17 cellular contexts compared by ENCODE assay signal in the genomic region with DNA sequence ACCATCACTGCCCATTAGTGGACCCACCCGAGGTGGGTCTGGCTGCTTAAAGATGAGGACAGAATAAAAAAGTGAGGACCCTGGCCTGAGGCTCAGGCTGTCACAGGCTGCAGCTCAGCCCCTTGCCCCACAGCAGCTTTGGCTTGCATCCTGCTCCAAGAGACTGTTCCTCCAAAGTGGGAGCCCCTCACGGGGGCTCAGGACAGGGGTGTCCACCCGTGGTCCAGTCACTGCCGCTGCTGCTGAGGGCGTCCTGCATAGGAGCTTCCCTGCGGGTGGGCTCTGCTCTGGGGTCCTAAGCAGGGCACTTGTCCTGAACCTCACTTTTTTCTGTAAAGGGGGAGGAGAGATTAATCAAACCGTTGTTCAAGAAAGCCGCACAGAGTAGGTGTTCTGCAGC.
"Had no signal": no experiment of that assay in that cellular context is flagged by ENCODE, and none has a peak within 500 bp of the region (broad histone marks: within the 10 kb centered on the region; RNA-seq: fewer than 3 reads in every experiment).

No MANE protein-coding gene starts in this region.

- H3K27me3 ChIP-seq: esophagus squamous epithelium, hepatocyte, tibial nerve had no signal

- H3K4me3 Mint-ChIP-seq: activated CD4-positive, alpha-beta memory T cell treated with anti-CD3 and anti-CD28 coated beads, Interleukin-2, amount 10 ng/mL, durations not matched to agents 7 days and 5 days; activated CD4-positive, alpha-beta T cell treated with anti-CD3 and anti-CD28 coated beads, Interleukin-2, amount 10 ng/mL, durations not matched to agents 24 days and 14 days; activated naive CD4-positive, alpha-beta T cell treated with anti-CD3 and anti-CD28 coated beads for 36 hours; activated naive CD8-positive, alpha-beta T cell treated with anti-CD3 and anti-CD28 coated beads, Interleukin-2, amount 10 ng/mL, durations not matched to agents 7 days and 5 days had no signal

- H3K27ac Mint-ChIP-seq: activated CD4-positive, alpha-beta memory T cell treated with anti-CD3 and anti-CD28 coated beads, Interleukin-2, amount 10 ng/mL, durations not matched to agents 7 days and 5 days; activated CD4-positive, alpha-beta T cell treated with anti-CD3 and anti-CD28 coated beads, Interleukin-2, amount 10 ng/mL, durations not matched to agents 24 days and 14 days; activated naive CD4-positive, alpha-beta T cell treated with anti-CD3 and anti-CD28 coated beads for 36 hours had no signal

- H3K4me3 ChIP-seq: esophagus squamous epithelium, hepatocyte, tibial nerve had no signal

- DNase-seq: activated CD4-positive, alpha-beta memory T cell treated with anti-CD3 and anti-CD28 coated beads, Interleukin-2, amount 10 ng/mL, durations not matched to agents 7 days and 5 days; activated CD4-positive, alpha-beta T cell treated with anti-CD3 and anti-CD28 coated beads, Interleukin-2, amount 10 ng/mL, durations not matched to agents 24 days and 14 days; activated effector memory CD4-positive, alpha-beta T cell treated with Interleukin-2 at 50 U/mL for 16 hours; activated naive CD4-positive, alpha-beta T cell treated with anti-CD3 and anti-CD28 coated beads for 36 hours; activated naive CD8-positive, alpha-beta T cell treated with anti-CD3 and anti-CD28 coated beads, Interleukin-2, amount 10 ng/mL, durations not matched to agents 7 days and 5 days; activated T-cell treated with anti-CD3 and anti-CD28 coated beads, Interleukin-2, amount 50 U/mL, for 48 hours; caudate nucleus; effector CD4-positive, alpha-beta T cell; esophagus squamous epithelium; islet precursor cell; mammary epithelial cell; stimulated activated naive CD4-positive, alpha-beta T cell treated with Interleukin-2 at 50 U/mL for 16 hours; T-helper 9 cell had no signal

- H3K27me3 Mint-ChIP-seq: activated naive CD8-positive, alpha-beta T cell treated with anti-CD3 and anti-CD28 coated beads, Interleukin-2, amount 10 ng/mL, durations not matched to agents 7 days and 5 days had no signal

- ATAC-seq: right cardiac atrium had no signal

- H3K27ac ChIP-seq: epithelial cell of prostate, hepatocyte had no signal

- H3K9me3 ChIP-seq: esophagus squamous epithelium, tibial nerve had no signal

- H3K9me3 Mint-ChIP-seq: activated CD4-positive, alpha-beta memory T cell treated with anti-CD3 and anti-CD28 coated beads, Interleukin-2, amount 10 ng/mL, durations not matched to agents 7 days and 5 days; activated CD4-positive, alpha-beta T cell treated with anti-CD3 and anti-CD28 coated beads, Interleukin-2, amount 10 ng/mL, durations not matched to agents 24 days and 14 days; activated naive CD4-positive, alpha-beta T cell treated with anti-CD3 and anti-CD28 coated beads for 36 hours; activated naive CD8-positive, alpha-beta T cell treated with anti-CD3 and anti-CD28 coated beads, Interleukin-2, amount 10 ng/mL, durations not matched to agents 7 days and 5 days had no signal
